Comparison of ENCODE assay signal across 19 cellular contexts in the genomic region with DNA sequence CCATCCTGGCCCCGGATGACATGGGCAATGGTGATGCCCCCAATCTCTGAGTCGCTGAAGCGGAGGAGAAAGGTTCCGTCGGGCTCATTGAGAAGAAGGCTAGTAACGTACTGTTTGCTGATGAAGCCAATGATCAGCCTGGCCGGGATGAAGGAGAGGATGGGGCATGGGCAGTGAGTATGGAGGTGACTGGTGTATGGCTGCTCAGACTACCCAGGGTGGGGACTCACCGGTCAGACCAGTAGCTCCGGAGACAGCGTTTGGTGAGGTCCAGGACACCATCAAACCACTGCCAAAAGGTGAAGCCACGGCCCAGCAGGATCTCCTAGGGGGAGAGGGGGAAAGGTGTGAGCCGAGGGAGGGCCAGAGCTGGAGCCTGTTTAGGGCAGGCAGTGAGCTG. TPM values are rescaled to one million over a fixed set of nuclear protein-coding genes. Genes with fewer than 3 reads are reported as not detected.
DNase-seq lines count a peak whose midpoint lies in the region; TF ChIP-seq lines count a peak whose summit lies in the region.
"Had no signal": no experiment of that assay in that cellular context is flagged by ENCODE, and none has a peak within 500 bp of the region (broad histone marks: within the 10 kb centered on the region; RNA-seq: fewer than 3 reads in every experiment).

No MANE protein-coding gene starts in this region.

- peak overlapping the region in 13 of 21 experiments; percentile 2 to 75 (median 61) for H3K27ac ChIP-seq in skin epidermis
- H3K27ac ChIP-seq: SJCRH30 had no signal

- POLR2A ChIA-PET in activated CD4-positive, alpha-beta T cell treated with anti-CD3 and anti-CD28 coated beads, Interleukin-2, amount 10 ng/mL, durations not matched to agents 7 days and 5 days (lab: Charles Lee), result interaction anchor here (1.0 kb wide), 1 partner anchor 12 kb away, joined by 6 read pairs; the partner anchor contains the start of gene STAT6

- H3K9me3 Mint-ChIP-seq in activated CD4-positive, alpha-beta T cell treated with anti-CD3 and anti-CD28 coated beads, Interleukin-2, amount 10 ng/mL, durations not matched to agents 7 days and 5 days, result no peaks in the 10 kb centered on the region
- no peaks in the 10 kb centered on the region for H3K9me3 Mint-ChIP-seq in HFFc6
- no peaks in the 10 kb centered on the region for H3K9me3 Mint-ChIP-seq in T-helper 2 cell treated with Interferon-gamma antibody and Interleukin-4, amounts not matched to agents 5 μg/mL and 100 μg/mL, for 36 hours

- no peaks in the 10 kb centered on the region for H3K27me3 Mint-ChIP-seq in activated CD4-positive, alpha-beta T cell treated with anti-CD3 and anti-CD28 coated beads, Interleukin-2, amount 10 ng/mL, durations not matched to agents 7 days and 5 days
- peaks cover 7% of the 10 kb centered on the region for H3K27me3 Mint-ChIP-seq in HFFc6 (ENCODE audit: insufficient read depth)
- no peaks in the 10 kb centered on the region for H3K27me3 Mint-ChIP-seq in T-helper 2 cell treated with Interferon-gamma antibody and Interleukin-4, amounts not matched to agents 5 μg/mL and 100 μg/mL, for 36 hours (ENCODE audit: low read depth)
- H3K27me3 Mint-ChIP-seq: progenitor cell of endocrine pancreas had no signal

- H3K4me1 Mint-ChIP-seq in activated CD4-positive, alpha-beta T cell treated with anti-CD3 and anti-CD28 coated beads, Interleukin-2, amount 10 ng/mL, durations not matched to agents 7 days and 5 days, result peaks cover 56% of the 10 kb centered on the region
- H3K4me1 Mint-ChIP-seq in HFFc6 (ENCODE audit: low read depth), result peaks cover 26% of the 10 kb centered on the region
- H3K4me1 Mint-ChIP-seq in T-helper 2 cell treated with Interferon-gamma antibody and Interleukin-4, amounts not matched to agents 5 μg/mL and 100 μg/mL, for 36 hours (ENCODE audit: low read depth), result peaks cover 21% of the 10 kb centered on the region

- H3K27ac Mint-ChIP-seq in activated CD4-positive, alpha-beta T cell treated with anti-CD3 and anti-CD28 coated beads, Interleukin-2, amount 10 ng/mL, durations not matched to agents 7 days and 5 days, result peak overlapping the region; percentile 89
- H3K27ac Mint-ChIP-seq in HFFc6, result peak overlapping the region; percentile 37
- no peak overlapping the region for H3K27ac Mint-ChIP-seq in T-helper 2 cell treated with Interferon-gamma antibody and Interleukin-4, amounts not matched to agents 5 μg/mL and 100 μg/mL, for 36 hours

- no peak for TF ChIP-seq CTCF in HFFc6 (IDR thresholded peaks at IDR 0.05)

- no peak for DNase-seq in activated CD4-positive, alpha-beta T cell treated with anti-CD3 and anti-CD28 coated beads, Interleukin-2, amount 10 ng/mL, durations not matched to agents 7 days and 5 days
- DNase-seq in activated CD4-positive, alpha-beta T cell treated with anti-CD3 and anti-CD28 coated beads for 1 hour, result no peak
- DNase-seq in HFFc6 (no peak), germinal center (ENCODE audit: low spot score) (peak; percentile 0), NCI-H1092 (lab: John Stamatoyannopoulos, UW) (no peak), NCI-H526 treated with DMSO at 0.1 percent for 48 hours (lab: John Stamatoyannopoulos, UW) (no peak)
- DNase-seq in T-helper 2 cell treated with Interferon-gamma antibody and Interleukin-4, amounts not matched to agents 5 μg/mL and 100 μg/mL, for 36 hours (ENCODE audit: low spot score), result no peak
- DNase-seq: central memory CD4-positive, alpha-beta T cell; KBM-7; NCI-H1105; NCI-H226; stimulated activated CD4-positive, alpha-beta T cell treated with anti-CD3 and anti-CD28 coated beads, Interleukin-12 subunit alpha, Interleukin-12 subunit beta, amount 100 ng/mL, for 4 hours had no signal

- peaks cover 53% of the 10 kb centered on the region for H3K36me3 Mint-ChIP-seq in activated CD4-positive, alpha-beta T cell treated with anti-CD3 and anti-CD28 coated beads, Interleukin-2, amount 10 ng/mL, durations not matched to agents 7 days and 5 days (ENCODE audit: low read depth)
- peaks cover 28% of the 10 kb centered on the region for H3K36me3 Mint-ChIP-seq in HFFc6 (ENCODE audit: low read depth)
- peaks cover 60% of the 10 kb centered on the region for H3K36me3 Mint-ChIP-seq in T-helper 2 cell treated with Interferon-gamma antibody and Interleukin-4, amounts not matched to agents 5 μg/mL and 100 μg/mL, for 36 hours (ENCODE audit: low read depth)

- CTCF ChIA-PET in activated CD4-positive, alpha-beta T cell treated with anti-CD3 and anti-CD28 coated beads, Interleukin-2, amount 10 ng/mL, durations not matched to agents 7 days and 5 days (lab: Charles Lee), result interaction anchor here (1.0 to 6.0 kb wide), 5 partner anchors 8 to 372 kb away, joined by 3 to 46 read pairs (median 9); partner anchors contain the start of gene STAT6

- H3K4me3 Mint-ChIP-seq in activated CD4-positive, alpha-beta T cell treated with anti-CD3 and anti-CD28 coated beads, Interleukin-2, amount 10 ng/mL, durations not matched to agents 7 days and 5 days, result no peak overlapping the region
- no peak overlapping the region for H3K4me3 Mint-ChIP-seq in HFFc6
- H3K4me3 Mint-ChIP-seq in T-helper 2 cell treated with Interferon-gamma antibody and Interleukin-4, amounts not matched to agents 5 μg/mL and 100 μg/mL, for 36 hours, result no peak overlapping the region

- H3K4me3 ChIP-seq in skin epidermis, result no peak overlapping the region
- H3K4me3 ChIP-seq: adrenal gland, SJCRH30 had no signal

RNA-seq across cellular contexts. Expression of gene NAB2, which starts 10.9 kb away (rescaled TPM):
- total RNA-seq in activated CD4-positive, alpha-beta T cell treated with anti-CD3 and anti-CD28 coated beads, Interleukin-2, amount 10 ng/mL, durations not matched to agents 7 days and 5 days, result 1 to 10 TPM; 5.5 to 6.8 TPM
- 10 to 100 TPM; 37.9 to 48.1 (median 44.8) TPM for total RNA-seq in HFFc6 (2021; fragmentation: NEBNext Ultra II Directional; extraction: Animal tissue kit (Norgen Biotek cat#: 25700))

RNA-seq across cellular contexts. Expression of gene STAT6, which starts 11.4 kb away (rescaled TPM):
- total RNA-seq in activated CD4-positive, alpha-beta T cell treated with anti-CD3 and anti-CD28 coated beads, Interleukin-2, amount 10 ng/mL, durations not matched to agents 7 days and 5 days, result 100 to 1,000 TPM; 239 to 242 TPM
- 100 to 1,000 TPM in 1 of 6 experiments, 10 to 100 TPM in 5; 83.7 to 102 (median 93.5) TPM for total RNA-seq in HFFc6 (2021; fragmentation: NEBNext Ultra II Directional; extraction: Animal tissue kit (Norgen Biotek cat#: 25700))

RNA-seq across cellular contexts. Expression of gene NEMP1, which starts 21.2 kb away (rescaled TPM):
- 10 to 100 TPM; 50.2 to 54.3 TPM for total RNA-seq in activated CD4-positive, alpha-beta T cell treated with anti-CD3 and anti-CD28 coated beads, Interleukin-2, amount 10 ng/mL, durations not matched to agents 7 days and 5 days
- 10 to 100 TPM; 13.0 to 22.1 (median 20.7) TPM for total RNA-seq in HFFc6 (2021; fragmentation: NEBNext Ultra II Directional; extraction: Animal tissue kit (Norgen Biotek cat#: 25700))

RNA-seq across cellular contexts. Expression of gene LRP1, which starts 28.5 kb away (rescaled TPM):
- under 1 TPM; 0.94 TPM for total RNA-seq in activated CD4-positive, alpha-beta T cell treated with anti-CD3 and anti-CD28 coated beads, Interleukin-2, amount 10 ng/mL, durations not matched to agents 7 days and 5 days
- total RNA-seq in HFFc6 (2021; fragmentation: NEBNext Ultra II Directional; extraction: Animal tissue kit (Norgen Biotek cat#: 25700)), result 100 to 1,000 TPM; 187 to 332 (median 201) TPM

RNA-seq across cellular contexts. Expression of gene LRP1-AS, which starts 47.7 kb away (rescaled TPM):
- total RNA-seq in activated CD4-positive, alpha-beta T cell treated with anti-CD3 and anti-CD28 coated beads, Interleukin-2, amount 10 ng/mL, durations not matched to agents 7 days and 5 days, result not detected
- total RNA-seq in HFFc6 (2021; fragmentation: NEBNext Ultra II Directional; extraction: Animal tissue kit (Norgen Biotek cat#: 25700)), result not detected
- total RNA-seq: adrenal gland, frontal cortex, mesenteric fat pad, progenitor cell of endocrine pancreas, temporal lobe had no signal

Comparison
In these comparisons a context has a peak if more than half of its experiments do, and no peak if none do; other contexts are left out.
1. RNA of gene NAB2, which starts 10.9 kb away (total RNA-seq): 37.9 to 48.1 TPM in HFFc6; 5.5 to 6.8 TPM in activated CD4-positive, alpha-beta T cell treated with anti-CD3 and anti-CD28 coated beads, Interleukin-2, amount 10 ng/mL, durations not matched to agents 7 days and 5 days; every median in the first group is over 4 times any median in the second.